Comparison of ENCODE assay signal across 8 cellular contexts in the genomic region with DNA sequence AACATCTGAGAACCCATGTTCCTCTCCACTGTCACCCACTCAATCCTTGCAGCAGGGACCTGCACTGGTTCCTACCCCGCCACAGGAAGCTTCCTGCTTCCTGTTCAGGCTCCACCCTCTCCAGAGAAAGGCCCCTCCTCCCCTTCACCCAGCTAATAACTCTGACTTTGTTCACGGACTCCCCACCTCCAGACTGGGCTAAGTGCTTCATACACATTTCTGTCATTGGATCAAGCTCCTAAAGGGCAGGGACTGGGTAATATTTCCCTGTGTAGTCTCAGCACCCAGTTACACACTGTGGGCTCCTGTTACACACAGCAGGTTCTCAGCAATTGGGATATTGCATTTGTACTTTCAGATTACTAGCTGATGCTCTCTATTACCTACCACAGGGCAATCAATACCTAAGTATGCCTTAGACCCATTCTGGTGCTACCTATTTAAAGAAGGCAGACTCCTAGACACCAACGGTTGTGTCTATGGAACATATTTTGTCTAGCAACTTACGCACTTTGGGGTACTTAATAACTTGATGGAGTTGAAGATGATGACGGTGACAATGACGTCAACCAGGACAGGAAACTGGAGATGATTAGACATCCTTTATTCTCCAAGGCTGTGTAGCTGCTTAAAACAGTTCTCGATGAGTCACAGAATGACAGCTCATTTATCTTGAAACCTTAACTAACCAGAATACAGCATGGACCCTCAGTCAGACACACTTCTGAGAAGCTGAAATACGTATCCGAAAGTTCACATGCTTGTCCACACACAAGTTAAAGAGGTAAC. TPM values are rescaled to one million over a fixed set of nuclear protein-coding genes. Genes with fewer than 3 reads are reported as not detected.
DNase-seq lines count a peak whose midpoint lies in the region; ATAC-seq, FAIRE-seq and TF ChIP-seq lines count a peak whose summit lies in the region.

No MANE protein-coding gene starts in this region.

- H3K9me3 ChIP-seq in CD4-positive, CD25-positive, alpha-beta regulatory T cell (ENCODE audit: control insufficient read depth in 2 of 2, low read length in 2 of 2): no peaks in the 10 kb centered on the region
- H3K9me3 ChIP-seq in IMR-90 (ENCODE audit: control insufficient read depth, insufficient read depth, low read length): no peaks in the 10 kb centered on the region
- no peaks in the 10 kb centered on the region for H3K9me3 ChIP-seq in mucosa of descending colon

- peak overlapping the region; percentile 74 for H4K91ac ChIP-seq in IMR-90 (ENCODE audit: insufficient read depth, low read depth, low read length)

- H3K23ac ChIP-seq in IMR-90 (ENCODE audit: low read depth, low read length): peak overlapping the region; percentile 91; the same call in 1 of the 2 replicates

- TF ChIP-seq POLR2A in IMR-90 (IDR thresholded peaks at IDR 0.05; ENCODE audit: low read depth, low read length): peak; percentile 78

- peak overlapping the region; percentile 68 for H4K5ac ChIP-seq in IMR-90 (ENCODE audit: low read depth, low read length)

- H3K9me1 ChIP-seq in IMR-90 (ENCODE audit: insufficient read depth, low read length): peaks cover 38% of the 10 kb centered on the region

- H3K18ac ChIP-seq in IMR-90 (ENCODE audit: low read depth, low read length): peak overlapping the region; percentile 77

- H3K36me3 ChIP-seq in CD4-positive, CD25-positive, alpha-beta regulatory T cell (ENCODE audit: control insufficient read depth, insufficient read depth, low read length): no peaks in the 10 kb centered on the region
- no peaks in the 10 kb centered on the region for H3K36me3 ChIP-seq in IMR-90 (ENCODE audit: control insufficient read depth, insufficient read depth, low read length)
- H3K36me3 ChIP-seq in mucosa of descending colon (ENCODE audit: low read depth): no peaks in the 10 kb centered on the region

- H3K27me3 ChIP-seq in CD4-positive, CD25-positive, alpha-beta regulatory T cell (ENCODE audit: control insufficient read depth, insufficient read depth, low read length): no peaks in the 10 kb centered on the region
- H3K27me3 ChIP-seq in IMR-90 (ENCODE audit: control insufficient read depth, insufficient read depth, low read length) (no peaks in the 10 kb centered on the region), dorsolateral prefrontal cortex (no peaks in the 10 kb centered on the region)

- peak overlapping the region; percentile 81 for H3K4ac ChIP-seq in IMR-90 (ENCODE audit: low read depth, low read length)

- H4K8ac ChIP-seq in IMR-90 (ENCODE audit: low read depth in 2 of 2, low read length in 2 of 2): peak overlapping the region; percentile 72 to 81

- peak overlapping the region; percentile 78 for H2BK5ac ChIP-seq in IMR-90 (ENCODE audit: low read depth, low read length, poor library complexity, severe bottlenecking)

- H3K4me3 Mint-ChIP-seq in CD4-positive, CD25-positive, alpha-beta regulatory T cell: peak overlapping the region; percentile 79 to 89 (median 88)
- H3K4me3 Mint-ChIP-seq in activated CD4-positive, alpha-beta T cell treated with anti-CD3 and anti-CD28 coated beads, Interleukin-2, amount 10 ng/mL, durations not matched to agents 24 days and 14 days: peak overlapping the region; percentile 86

- dilution Hi-C loops in IMR-90 (cut with HindIII; ENCODE audit: low sequenced_read_pairs, unreplicated experiment): no loop called here

- peak overlapping the region; percentile 2; the same call in 1 of the 2 replicates for H3K9ac ChIP-seq in IMR-90 (ENCODE audit: low read depth, low read length)

- peaks cover 28 to 61% (median 42%) of the 10 kb centered on the region in 4 donors for H3K4me1 Mint-ChIP-seq in CD4-positive, CD25-positive, alpha-beta regulatory T cell
- peaks cover 72% of the 10 kb centered on the region for H3K4me1 Mint-ChIP-seq in activated CD4-positive, alpha-beta T cell treated with anti-CD3 and anti-CD28 coated beads, Interleukin-2, amount 10 ng/mL, durations not matched to agents 24 days and 14 days

- intact Hi-C loops in IMR-90 (cut with micrococcal nuclease) (loop anchor here (5.0 kb wide), 1 partner anchor 36 kb away; no protein-coding TSS in a partner anchor), dorsolateral prefrontal cortex (cut with DNase I) (loop anchor here (5.0 kb wide), 2 partner anchors 56 to 141 kb away; a partner anchor contains a TSS), mucosa of descending colon (cut with DNase I, micrococcal nuclease) (no loop called here)
- intact Hi-C loops in activated CD4-positive, alpha-beta T cell treated with anti-CD3 and anti-CD28 coated beads, Interleukin-2, amount 10 ng/mL, durations not matched to agents 24 days and 14 days (cut with micrococcal nuclease): loop anchor here (1.0 to 10.0 kb wide), 11 partner anchors 7 to 539 kb away; a partner anchor contains a TSS

- H3K36me3 Mint-ChIP-seq in CD4-positive, CD25-positive, alpha-beta regulatory T cell: no peaks in the 10 kb centered on the region
- H3K36me3 Mint-ChIP-seq in activated CD4-positive, alpha-beta T cell treated with anti-CD3 and anti-CD28 coated beads, Interleukin-2, amount 10 ng/mL, durations not matched to agents 24 days and 14 days (ENCODE audit: low read depth): no peaks in the 10 kb centered on the region

- CTCF ChIA-PET in IMR-90 (lab: Yijun Ruan, JAX): no interaction called here

- BruUV-seq in IMR-90 (replicated peaks; lab: Mats Ljungman, UMichigan): no TSS peak

- H3K9me3 Mint-ChIP-seq in CD4-positive, CD25-positive, alpha-beta regulatory T cell: peaks cover 0 to 2% (median 0%) of the 10 kb centered on the region in 7 donors
- no peaks in the 10 kb centered on the region for H3K9me3 Mint-ChIP-seq in activated CD4-positive, alpha-beta T cell treated with anti-CD3 and anti-CD28 coated beads, Interleukin-2, amount 10 ng/mL, durations not matched to agents 24 days and 14 days

- H3K4me2 ChIP-seq in IMR-90 (ENCODE audit: low read depth, low read length): peak overlapping the region; percentile 51; the same call in 1 of the 2 replicates

- in situ Hi-C loops in IMR-90 (cut with MboI; ENCODE audit: low sequenced_read_pairs): no loop called here

- POLR2A ChIA-PET in IMR-90 (lab: Charles Lee; ENCODE audit: unreplicated experiment): no interaction called here

- H2AFZ ChIP-seq in IMR-90 (replicated peaks; ENCODE audit: low read length, poor library complexity): peak overlapping the region; percentile 78

- peak overlapping the region; percentile 94 for H3K14ac ChIP-seq in IMR-90 (replicated peaks; ENCODE audit: low read depth, low read length)

- H3K79me1 ChIP-seq in IMR-90 (ENCODE audit: low read depth in 1 of 2, low read length in 2 of 2): peaks cover 19 to 76% of the 10 kb centered on the region in 2 experiments

- ATAC-seq in CD4-positive, CD25-positive, alpha-beta regulatory T cell (ENCODE audit: low read depth in 2 of 2): peak; percentile 85 to 88
- ATAC-seq in IMR-90 (ENCODE audit: low read depth): peak; percentile 24
- peak; percentile 49 for ATAC-seq in mucosa of descending colon
- ATAC-seq in HG02840 (IDR thresholded peaks at IDR 0.05; ENCODE audit: low FRiP score, unreplicated experiment): no peak

- no peak for TF ChIP-seq CTCF in IMR-90 (conservative IDR thresholded peaks at IDR 0.05; ENCODE audit: low read depth, low read length)
- TF ChIP-seq CTCF in dorsolateral prefrontal cortex (IDR thresholded peaks at IDR 0.05 in 54 of 56, conservative IDR thresholded peaks at IDR 0.05 in 2 of 56; ENCODE audit: low read depth in 1 of 56, partially characterized antibody in 56 of 56): no peak
- TF ChIP-seq CTCF in mucosa of descending colon (IDR thresholded peaks at IDR 0.05): no peak

- no peaks in the 10 kb centered on the region for H3K27me3 Mint-ChIP-seq in CD4-positive, CD25-positive, alpha-beta regulatory T cell
- H3K27me3 Mint-ChIP-seq in activated CD4-positive, alpha-beta T cell treated with anti-CD3 and anti-CD28 coated beads, Interleukin-2, amount 10 ng/mL, durations not matched to agents 24 days and 14 days: peaks cover 4% of the 10 kb centered on the region

- FAIRE-seq in frontal cortex (lab: Jason Lieb, UNC): no peak

- peak overlapping the region; percentile 11 for H3K56ac ChIP-seq in IMR-90 (ENCODE audit: extremely low read depth, insufficient read depth, low read length)

- WGBS in IMR-90 (ENCODE audit: extremely low coverage in 2 of 2, insufficient read length in 1 of 2), 2 experiments: 83% methylated on average over 1 of the region's 9 CpGs; no CpG with 5 or more reads in 1 of the 2 experiments

- H2BK15ac ChIP-seq in IMR-90 (ENCODE audit: low read depth, low read length): peak overlapping the region; percentile 68

- no peaks in the 10 kb centered on the region for H4K20me1 ChIP-seq in IMR-90 (ENCODE audit: insufficient read depth, low read length)

- peak overlapping the region; percentile 80 for H2BK120ac ChIP-seq in IMR-90 (ENCODE audit: low read depth, low read length)

- peak overlapping the region; percentile 88 for H3K4me3 ChIP-seq in CD4-positive, CD25-positive, alpha-beta regulatory T cell (ENCODE audit: low read depth, low read length)
- H3K4me3 ChIP-seq in IMR-90 (ENCODE audit: insufficient read depth, low read depth, low read length) (no peak overlapping the region; the same call in 1 of the 2 replicates), dorsolateral prefrontal cortex (peak overlapping the region in 6 of 59 donors; percentile 1 to 44 (median 38)), mucosa of descending colon (no peak overlapping the region)

- H3K27ac Mint-ChIP-seq in CD4-positive, CD25-positive, alpha-beta regulatory T cell: peak overlapping the region; percentile 93 to 98 (median 98)
- H3K27ac Mint-ChIP-seq in activated CD4-positive, alpha-beta T cell treated with anti-CD3 and anti-CD28 coated beads, Interleukin-2, amount 10 ng/mL, durations not matched to agents 24 days and 14 days: peak overlapping the region; percentile 94

- peak overlapping the region; percentile 88 for H3K27ac ChIP-seq in CD4-positive, CD25-positive, alpha-beta regulatory T cell (ENCODE audit: insufficient read depth, low read length, poor library complexity, severe bottlenecking)
- H3K27ac ChIP-seq in IMR-90 (ENCODE audit: insufficient read depth, low read length): peak overlapping the region; percentile 76
- peak overlapping the region in 47 of 59 donors; percentile 3 to 85 (median 65) for H3K27ac ChIP-seq in dorsolateral prefrontal cortex

- H2AK9ac ChIP-seq in IMR-90 (replicated peaks; ENCODE audit: low read depth, low read length, poor library complexity): peak overlapping the region; percentile 6

- H3K4me1 ChIP-seq in CD4-positive, CD25-positive, alpha-beta regulatory T cell (ENCODE audit: control insufficient read depth, insufficient read depth, low read length, poor library complexity, severe bottlenecking): peaks cover 36% of the 10 kb centered on the region
- H3K4me1 ChIP-seq in IMR-90 (ENCODE audit: control insufficient read depth, insufficient read depth, low read length) (peaks cover 50% of the 10 kb centered on the region), mucosa of descending colon (ENCODE audit: low read depth) (peaks cover 20% of the 10 kb centered on the region)

- peak overlapping the region; percentile 84 for H2BK20ac ChIP-seq in IMR-90 (ENCODE audit: low read depth, low read length)

- peak; percentile 55 to 88 (median 78) for DNase-seq in CD4-positive, CD25-positive, alpha-beta regulatory T cell
- DNase-seq in IMR-90: peak; percentile 100
- DNase-seq in activated CD4-positive, alpha-beta T cell treated with anti-CD3 and anti-CD28 coated beads, Interleukin-2, amount 10 ng/mL, durations not matched to agents 24 days and 14 days: peak; percentile 88
- DNase-seq in dorsolateral prefrontal cortex: no peak
- DNase-seq in mucosa of descending colon: peak in 2 of 3 donors; percentile 35 to 43
- DNase-seq in stromal cell of bone marrow (ENCODE audit: low read depth): peak; percentile 31
- no peak for DNase-seq in frontal cortex (ENCODE audit: low spot score in 2 of 2)

- H2AK5ac ChIP-seq in IMR-90 (ENCODE audit: low read depth, low read length): peak overlapping the region; percentile 88

- TF ChIP-seq RAD21 in IMR-90 (IDR thresholded peaks at IDR 0.05; ENCODE audit: low read length): peak; percentile 25

RNA-seq across cellular contexts. Expression of a gene that starts 58.1 kb away (rescaled TPM):
- 1.1 TPM for total RNA-seq in CD4-positive, CD25-positive, alpha-beta regulatory T cell
- under 1 TPM in 3 of 4 donors, not detected in 1; 0.11 to 0.20 (median 0.13) TPM for polyA plus RNA-seq in CD4-positive, CD25-positive, alpha-beta regulatory T cell
- total RNA-seq in IMR-90 (2012; rRNA removed) (0.90 and 1.1 TPM in 2 replicates), dorsolateral prefrontal cortex (1 to 10 TPM; 2.5 to 9.3 (median 4.8) TPM), mucosa of descending colon (10 to 100 TPM; 10.4 to 23.5 (median 14.8) TPM), frontal cortex (7.7 TPM)
- 1.7 and 2.0 TPM in 2 replicates for polyA plus RNA-seq in IMR-90 (2012; rRNA removed)
- 0.78 and 1.8 TPM in 2 replicates for polyA plus RNA-seq in IMR-90 (2012; cell fraction: cytosol; rRNA removed)
- 1.3 and 2.3 TPM in 2 replicates for polyA plus RNA-seq in IMR-90 (2012; cell fraction: nucleus; rRNA removed; ENCODE audit: low replicate concordance)
- total RNA-seq in activated CD4-positive, alpha-beta T cell treated with anti-CD3 and anti-CD28 coated beads, Interleukin-2, amount 10 ng/mL, durations not matched to agents 24 days and 14 days: 0.52 and 0.54 TPM in 2 replicates

Comparison
In these comparisons a context has a peak if more than half of its experiments do, and no peak if none do; other contexts are left out.
1. DNase-seq: peak in CD4-positive, CD25-positive, alpha-beta regulatory T cell (3 of 3), IMR-90 (single experiment), activated CD4-positive, alpha-beta T cell treated with anti-CD3 and anti-CD28 coated beads, Interleukin-2, amount 10 ng/mL, durations not matched to agents 24 days and 14 days (single experiment), mucosa of descending colon (2 of 3) and stromal cell of bone marrow (single experiment); none in dorsolateral prefrontal cortex (0 of 10) and frontal cortex (0 of 2).
2. intact Hi-C loops: an anchor here in IMR-90 (5.0 kb wide), activated CD4-positive, alpha-beta T cell treated with anti-CD3 and anti-CD28 coated beads, Interleukin-2, amount 10 ng/mL, durations not matched to agents 24 days and 14 days (1.0 to 10.0 kb wide) and dorsolateral prefrontal cortex (5.0 kb wide); none called in mucosa of descending colon.
3. Peak in every context shown above with its lines, with median percentiles within 50 percentile points of each other: H3K27ac ChIP-seq.